Comparison of ENCODE assay signal across 14 cellular contexts in the genomic region with DNA sequence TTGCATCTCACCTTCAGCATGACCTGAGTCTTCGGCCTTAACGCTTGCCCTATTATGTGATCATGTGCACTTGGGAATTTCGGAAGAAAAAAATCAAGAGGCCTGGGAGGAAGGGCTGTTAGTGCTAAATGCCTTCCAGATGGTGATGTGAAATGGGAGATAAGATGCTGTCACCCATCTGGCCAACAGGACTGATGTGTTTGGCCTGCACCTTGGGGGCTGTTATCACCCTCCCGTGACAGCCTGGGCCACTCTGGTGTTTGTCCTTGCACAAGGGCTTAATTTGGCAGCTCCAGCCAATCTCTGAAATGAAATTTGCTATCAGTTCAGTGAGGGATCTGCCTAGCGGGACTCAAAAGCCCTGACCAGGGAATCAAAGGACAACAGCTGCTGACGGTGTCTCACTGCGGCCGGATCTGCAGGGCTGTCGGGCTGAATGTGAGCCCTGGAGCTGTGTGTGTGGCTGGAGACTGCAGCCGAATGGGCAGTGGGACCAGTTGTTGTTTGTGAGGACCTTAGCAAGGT.
A peak's percentile ranks its signal among the peaks of the same experiment; 100 is the strongest.
DNase-seq lines count a peak whose midpoint lies in the region; ATAC-seq and TF ChIP-seq lines count a peak whose summit lies in the region.
"Had no signal": no experiment of that assay in that cellular context is flagged by ENCODE, and none has a peak within 500 bp of the region (broad histone marks: within the 10 kb centered on the region; RNA-seq: fewer than 3 reads in every experiment).

No MANE protein-coding gene starts in this region.

- 97% methylated on average over 5 of the region's 10 CpGs for WGBS in mammary epithelial cell (ENCODE audit: low coverage, missing lambda C conversion rate)

- no peaks in the 10 kb centered on the region for H4K20me1 ChIP-seq in mammary epithelial cell (ENCODE audit: insufficient read depth, low read length)

- TF ChIP-seq CTCF in MCF 10A (IDR thresholded peaks at IDR 0.05; ENCODE audit: unreplicated experiment) (no peak), mammary epithelial cell (conservative IDR thresholded peaks at IDR 0.05 in 1 of 2, IDR thresholded peaks at IDR 0.05 in 1 of 2; ENCODE audit: extremely low read depth in 1 of 2, insufficient read depth in 1 of 2, low read depth in 1 of 2, low read length in 2 of 2) (no peak), foreskin fibroblast (IDR thresholded peaks at IDR 0.05; ENCODE audit: low read depth, low read length) (no peak), nephron progenitor cell (IDR thresholded peaks at IDR 0.05) (no peak), vagina (IDR thresholded peaks at IDR 0.05) (no peak)

- no peak overlapping the region for H3K4me3 Mint-ChIP-seq in MCF 10A (ENCODE audit: unreplicated experiment)
- no peak overlapping the region for H3K4me3 Mint-ChIP-seq in nephron progenitor cell
- H3K4me3 Mint-ChIP-seq: activated T-helper 1 cell treated with anti-CD3 and anti-CD28 coated beads, Interleukin-12 subunit alpha, Interleukin-12 subunit beta, Interleukin-2, Interleukin-4 antibody, amounts not matched to agents 30 ng/mL and 10 ng/mL and 1 ng/mL, durations not matched to agents 14 hours and 24 hours and 36 hours had no signal

- CTCF ChIA-PET in MCF 10A (lab: Yijun Ruan, JAX), result interaction anchor here (0.8 to 1.6 kb wide), 5 partner anchors 12 to 139 kb away, joined by 3 to 8 read pairs (median 4); no protein-coding TSS in a partner anchor
- CTCF ChIA-PET in mammary epithelial cell (lab: Charles Lee; ENCODE audit: low non-redundant PET), result no interaction called here

- H3K27ac Mint-ChIP-seq in MCF 10A (ENCODE audit: low read depth, unreplicated experiment) (peak overlapping the region; percentile 74), nephron progenitor cell (peak overlapping the region; percentile 81)
- H3K27ac Mint-ChIP-seq: activated T-helper 1 cell treated with anti-CD3 and anti-CD28 coated beads, Interleukin-12 subunit alpha, Interleukin-12 subunit beta, Interleukin-2, Interleukin-4 antibody, amounts not matched to agents 30 ng/mL and 10 ng/mL and 1 ng/mL, durations not matched to agents 14 hours and 24 hours and 36 hours had no signal

- H3K4me3 ChIP-seq in mammary epithelial cell (replicated peaks in 1 of 3; ENCODE audit: insufficient read depth in 1 of 3, low read depth in 2 of 3, low read length in 3 of 3) (no peak overlapping the region), foreskin fibroblast (ENCODE audit: low read depth in 1 of 2, low read length in 2 of 2) (no peak overlapping the region), vagina (no peak overlapping the region)
- H3K4me3 ChIP-seq: SJSA1 had no signal

- H2AFZ ChIP-seq in mammary epithelial cell (ENCODE audit: low read depth, low read length), result no peak overlapping the region

- H3K9me3 ChIP-seq in mammary epithelial cell (replicated peaks; ENCODE audit: insufficient read depth, low read length) (no peaks in the 10 kb centered on the region), vagina (no peaks in the 10 kb centered on the region)
- H3K9me3 ChIP-seq: SJSA1 had no signal

- ATAC-seq in HG03039 (IDR thresholded peaks at IDR 0.05; ENCODE audit: unreplicated experiment), result no peak

- POLR2A ChIA-PET in MCF 10A (lab: Yijun Ruan, JAX), result interaction anchor here (0.6 to 5.1 kb wide), 10 partner anchors 8 to 212 kb away, joined by 3 to 49 read pairs (median 4); a partner anchor contains a TSS

- H3K27me3 Mint-ChIP-seq in MCF 10A (ENCODE audit: insufficient read depth, unreplicated experiment), result no peaks in the 10 kb centered on the region
- peaks cover 3% of the 10 kb centered on the region for H3K27me3 Mint-ChIP-seq in nephron progenitor cell (ENCODE audit: low read depth, poor library complexity)

- in situ Hi-C loops in mammary epithelial cell (cut with MboI; ENCODE audit: low sequenced_read_pairs in 2 of 2), result no loop called here

- peaks cover 26% of the 10 kb centered on the region for H3K79me2 ChIP-seq in mammary epithelial cell (ENCODE audit: insufficient read depth, low read length)

- peaks cover 31% of the 10 kb centered on the region for H3K4me1 Mint-ChIP-seq in MCF 10A (ENCODE audit: insufficient read depth, unreplicated experiment)
- H3K4me1 Mint-ChIP-seq in nephron progenitor cell, result peaks cover 51% of the 10 kb centered on the region

- no peak for DNase-seq in MCF 10A (ENCODE audit: unreplicated experiment)
- DNase-seq in mammary epithelial cell, result no peak
- peak; percentile 63 to 78 for DNase-seq in foreskin fibroblast
- DNase-seq in nephron progenitor cell, result no peak
- DNase-seq in vagina (ENCODE audit: extremely low spot score in 2 of 2), result no peak
- DNase-seq in HuH-7 (ENCODE audit: low spot score), result no peak
- no peak for DNase-seq in NCI-H128 (lab: John Stamatoyannopoulos, UW; ENCODE audit: unreplicated experiment)
- DNase-seq: activated CD4-positive, CD25-positive, alpha-beta regulatory T cell; DND-41; effector memory CD4-positive, alpha-beta T cell; KG1 had no signal

- no peak for TF ChIP-seq POLR2A in vagina (IDR thresholded peaks at IDR 0.05)

- no peak overlapping the region for H3K4me2 ChIP-seq in mammary epithelial cell (ENCODE audit: insufficient read depth, low read depth, low read length)

- no TSS peak for BruUV-seq in MCF 10A (replicated peaks; lab: Mats Ljungman, UMichigan)
- no TSS peak for BruUV-seq in mammary epithelial cell (replicated peaks; lab: Mats Ljungman, UMichigan)

- peaks cover 90% of the 10 kb centered on the region for H3K36me3 Mint-ChIP-seq in MCF 10A (ENCODE audit: insufficient read depth, unreplicated experiment)
- H3K36me3 Mint-ChIP-seq in nephron progenitor cell (ENCODE audit: low read depth), result peaks cover 42% of the 10 kb centered on the region

- no peak overlapping the region for H3K27ac ChIP-seq in mammary epithelial cell (ENCODE audit: insufficient read depth, low read depth, low read length)
- peak overlapping the region; percentile 84 for H3K27ac ChIP-seq in vagina

- H3K9ac ChIP-seq in mammary epithelial cell (ENCODE audit: insufficient read depth, low read length), result no peak overlapping the region

- H3K36me3 ChIP-seq in mammary epithelial cell (ENCODE audit: insufficient read depth, low read length), result peaks cover 2% of the 10 kb centered on the region
- H3K36me3 ChIP-seq in vagina, result peaks cover 0 to 13% of the 10 kb centered on the region in 2 donors
- H3K36me3 ChIP-seq: SJSA1 had no signal

- dilution Hi-C loops in mammary epithelial cell (cut with HindIII; ENCODE audit: low sequenced_read_pairs), result loop anchor here (5.0 kb wide), 1 partner anchor 52 kb away; no protein-coding TSS in a partner anchor

- H3K9me3 Mint-ChIP-seq in MCF 10A (ENCODE audit: unreplicated experiment) (no peaks in the 10 kb centered on the region), nephron progenitor cell (peaks cover 8% of the 10 kb centered on the region)
- H3K9me3 Mint-ChIP-seq: activated T-helper 1 cell treated with anti-CD3 and anti-CD28 coated beads, Interleukin-12 subunit alpha, Interleukin-12 subunit beta, Interleukin-2, Interleukin-4 antibody, amounts not matched to agents 30 ng/mL and 10 ng/mL and 1 ng/mL, durations not matched to agents 14 hours and 24 hours and 36 hours had no signal

- intact Hi-C loops in MCF 10A (cut with micrococcal nuclease), result loop anchor here (10.0 kb wide), 1 partner anchor 125 kb away; no protein-coding TSS in a partner anchor
- intact Hi-C loops in mammary epithelial cell (cut with micrococcal nuclease), result no loop called here
- intact Hi-C loops in vagina (cut with DNase I), result no loop called here

- H3K4me1 ChIP-seq in mammary epithelial cell (ENCODE audit: insufficient read depth, low read length) (peaks cover 39% of the 10 kb centered on the region), vagina (peaks cover 56% of the 10 kb centered on the region)

- H3K27me3 ChIP-seq in mammary epithelial cell (ENCODE audit: insufficient read depth, low read length) (no peaks in the 10 kb centered on the region), vagina (no peaks in the 10 kb centered on the region)
- H3K27me3 ChIP-seq: SJSA1 had no signal

Comparison
In these comparisons a context has a peak if more than half of its experiments do, and no peak if none do; other contexts are left out.
1. DNase-seq: peak in foreskin fibroblast (2 of 2); none in MCF 10A (single experiment), mammary epithelial cell (single experiment), nephron progenitor cell (single experiment), vagina (0 of 2), HuH-7 (single experiment) and NCI-H128 (single experiment).